ENCODE assay signal across 29 cellular contexts in genomic region chr2:121239471-121239870, GRCh38. TPM values are rescaled to one million over a fixed set of nuclear protein-coding genes. Genes with fewer than 3 reads are reported as not detected.
"Had no signal": no experiment of that assay in that cellular context is flagged by ENCODE, and none has a peak within 500 bp of the region (broad histone marks: within the 10 kb centered on the region; RNA-seq: fewer than 3 reads in every experiment).

No MANE protein-coding gene starts in this region.

- H3K27ac ChIP-seq: colonic mucosa, epithelial cell of prostate, gastrocnemius medialis, hepatocyte, left ventricle myocardium inferior, neural progenitor cell, parathyroid adenoma, prostate gland, right atrium auricular region, sigmoid colon, testis, transverse colon had no signal

- H3K4me2 ChIP-seq: hepatocyte, neural progenitor cell had no signal

- H3K4me1 ChIP-seq: colonic mucosa, gastrocnemius medialis, left ventricle myocardium inferior, neural progenitor cell, parathyroid adenoma, prostate gland, right atrium auricular region, sigmoid colon, testis, transverse colon had no signal

- H3K9me3 ChIP-seq: colonic mucosa, gastrocnemius medialis, left ventricle myocardium inferior, mucosa of descending colon, prostate gland, right atrium auricular region, sigmoid colon, testis, transverse colon had no signal

- H2AFZ ChIP-seq: hepatocyte, neural progenitor cell, parathyroid adenoma had no signal

- H3K27me3 ChIP-seq: colonic mucosa, gastrocnemius medialis, hepatocyte, neural progenitor cell, right atrium auricular region, sigmoid colon, testis, transverse colon had no signal

- FAIRE-seq: islet of Langerhans had no signal

- H3K4me3 ChIP-seq: colonic mucosa, gastrocnemius medialis, hepatocyte, left ventricle myocardium inferior, mucosa of descending colon, neural progenitor cell, prostate gland, right atrium auricular region, sigmoid colon, testis, transverse colon had no signal

- ATAC-seq: esophagus mucosa; gastrocnemius medialis; left colon; mucosa of descending colon; stimulated activated memory B cell treated with anti-CD40 and anti-IgM and Interleukin-4, amounts not matched to agents 10 μg/mL and 1 μg/mL and 100 μg/mL, for 72 hours; stimulated activated naive CD8-positive, alpha-beta T cell treated with anti-CD3 and anti-CD28 coated beads, Interleukin-15, Interleukin-2, amounts not matched to agents 100 U/mL and 50 U/mL, for 24 hours had no signal

- H3K36me3 ChIP-seq: colonic mucosa, gastrocnemius medialis, left ventricle myocardium inferior, neural progenitor cell, prostate gland, right atrium auricular region, sigmoid colon had no signal

- DNase-seq: colonic mucosa; effector CD8-positive, alpha-beta T cell; endodermal cell; foreskin fibroblast; gastrocnemius medialis; head of caudate nucleus; kidney glomerular epithelial cell; left colon; left ventricle myocardium inferior; mesenchymal stem cell; naive B cell; sigmoid colon; stimulated activated CD4-positive, alpha-beta T cell treated with anti-CD3 and anti-CD28 coated beads, Interleukin-4, amount 100 ng/mL, for 4 hours; stimulated activated naive CD8-positive, alpha-beta T cell treated with anti-CD3 and anti-CD28 coated beads, Interleukin-15, Interleukin-2, amounts not matched to agents 100 U/mL and 50 U/mL, for 24 hours; substantia nigra; testis; transverse colon had no signal

- H3K9ac ChIP-seq: neural progenitor cell, parathyroid adenoma had no signal

RNA-seq across cellular contexts. Expression of gene TFCP2L1, which starts 45.5 kb away (rescaled TPM):
- total RNA-seq: glomerular endothelial cell, lung microvascular endothelial cell had no signal
